9 cellular contexts compared by ENCODE assay signal in genomic region chr3:152196782-152197181, GRCh38.
DNase-seq lines count a peak whose midpoint lies in the region; ATAC-seq lines count a peak whose summit lies in the region.
"Had no signal": no experiment of that assay in that cellular context is flagged by ENCODE, and none has a peak within 500 bp of the region (broad histone marks: within the 10 kb centered on the region; RNA-seq: fewer than 3 reads in every experiment).

No MANE protein-coding gene starts in this region.

- H3K4me3 Mint-ChIP-seq in T-helper 1 cell treated with Interleukin-12 subunit alpha and Interleukin-12 subunit beta and Interleukin-4 antibody, amounts not matched to agents 30 μg/mL and 1 μg/mL, for 36 hours, result peak overlapping the region; percentile 87

- peak overlapping the region; percentile 97 for H3K27ac Mint-ChIP-seq in T-helper 1 cell treated with Interleukin-12 subunit alpha and Interleukin-12 subunit beta and Interleukin-4 antibody, amounts not matched to agents 30 μg/mL and 1 μg/mL, for 36 hours

- no peaks in the 10 kb centered on the region for H3K27me3 Mint-ChIP-seq in T-helper 1 cell treated with Interleukin-12 subunit alpha and Interleukin-12 subunit beta and Interleukin-4 antibody, amounts not matched to agents 30 μg/mL and 1 μg/mL, for 36 hours (ENCODE audit: low read depth)

- ATAC-seq in HG03045 (IDR thresholded peaks at IDR 0.05; ENCODE audit: unreplicated experiment), result peak; percentile 45
- ATAC-seq: Panc1 had no signal

- peak; percentile 66 to 98 for DNase-seq in NOMO-1 (lab: John Stamatoyannopoulos, UW; ENCODE audit: unreplicated experiment in 2 of 2)
- no peak for DNase-seq in NOMO-1 treated with dmso at 0.1 percent for 144 hours (lab: John Stamatoyannopoulos, UW; ENCODE audit: unreplicated experiment)
- peak; percentile 58 for DNase-seq in pons (ENCODE audit: low spot score)
- DNase-seq in DMS 273 treated with DMSO at 0.1 percent for 48 hours (lab: John Stamatoyannopoulos, UW), result no peak
- no peak for DNase-seq in NCI-H2196 (lab: John Stamatoyannopoulos, UW; ENCODE audit: unreplicated experiment)
- DNase-seq in mesenteric fat pad (ENCODE audit: low spot score), result no peak

- peaks cover 2% of the 10 kb centered on the region for H3K36me3 Mint-ChIP-seq in T-helper 1 cell treated with Interleukin-12 subunit alpha and Interleukin-12 subunit beta and Interleukin-4 antibody, amounts not matched to agents 30 μg/mL and 1 μg/mL, for 36 hours (ENCODE audit: low read depth)

- H3K9me3 Mint-ChIP-seq in T-helper 1 cell treated with Interleukin-12 subunit alpha and Interleukin-12 subunit beta and Interleukin-4 antibody, amounts not matched to agents 30 μg/mL and 1 μg/mL, for 36 hours, result no peaks in the 10 kb centered on the region

- H3K4me1 Mint-ChIP-seq in T-helper 1 cell treated with Interleukin-12 subunit alpha and Interleukin-12 subunit beta and Interleukin-4 antibody, amounts not matched to agents 30 μg/mL and 1 μg/mL, for 36 hours (ENCODE audit: low read depth), result peaks cover 76% of the 10 kb centered on the region

Comparison
In these comparisons a context has a peak if more than half of its experiments do, and no peak if none do; other contexts are left out.
1. DNase-seq: peak in NOMO-1 (2 of 2) and pons (single experiment); none in NOMO-1 treated with dmso at 0.1 percent for 144 hours (single experiment), DMS 273 treated with DMSO at 0.1 percent for 48 hours (single experiment), NCI-H2196 (single experiment) and mesenteric fat pad (single experiment).